Comparison of ENCODE assay signal across 8 cellular contexts in genomic region chr12:68686262-68686594, GRCh38. TPM values are rescaled to one million over a fixed set of nuclear protein-coding genes. Genes with fewer than 3 reads are reported as not detected.
DNase-seq lines count a peak whose midpoint lies in the region; ATAC-seq, FAIRE-seq and TF ChIP-seq lines count a peak whose summit lies in the region.

No MANE protein-coding gene starts in this region.

- peak overlapping the region; percentile 89 for H3K4me3 Mint-ChIP-seq in activated CD4-positive, alpha-beta T cell treated with anti-CD3 and anti-CD28 coated beads for 36 hours
- peak overlapping the region; percentile 95 for H3K4me3 Mint-ChIP-seq in activated T-helper 17 cell treated with anti-CD3 and anti-CD28 coated beads, Interleukin-2, amount 50 U/mL, for 72 hours

- H3K4me1 Mint-ChIP-seq in activated CD4-positive, alpha-beta T cell treated with anti-CD3 and anti-CD28 coated beads for 36 hours = peaks cover 34% of the 10 kb centered on the region
- peaks cover 11% of the 10 kb centered on the region for H3K4me1 Mint-ChIP-seq in activated T-helper 17 cell treated with anti-CD3 and anti-CD28 coated beads, Interleukin-2, amount 50 U/mL, for 72 hours

- H3K4me3 ChIP-seq in kidney (ENCODE audit: low read length in 2 of 2) = peak overlapping the region; percentile 97 to 99

- intact Hi-C loops in activated CD4-positive, alpha-beta T cell treated with anti-CD3 and anti-CD28 coated beads for 36 hours (cut with DNase I, micrococcal nuclease) = loop anchor here (1.0 to 10.0 kb wide), 15 partner anchors 11 to 1053 kb away; partner anchors contain the start of genes MDM1 (in 2 of the 2), RAP1B (in 2 of the 2), IL26 (in 1 of the 2) and MDM2 (in 1 of the 2)
- intact Hi-C loops in kidney (cut with DNase I) = no loop called here

- no peaks in the 10 kb centered on the region for H3K36me3 ChIP-seq in kidney (ENCODE audit: control insufficient read depth in 1 of 2, insufficient read depth in 2 of 2, low read length in 2 of 2)

- peaks cover 28% of the 10 kb centered on the region for H3K36me3 Mint-ChIP-seq in activated CD4-positive, alpha-beta T cell treated with anti-CD3 and anti-CD28 coated beads for 36 hours (ENCODE audit: low read depth)
- peaks cover 28% of the 10 kb centered on the region for H3K36me3 Mint-ChIP-seq in activated T-helper 17 cell treated with anti-CD3 and anti-CD28 coated beads, Interleukin-2, amount 50 U/mL, for 72 hours (ENCODE audit: low read depth)

- TF ChIP-seq CTCF in kidney (IDR thresholded peaks at IDR 0.05; ENCODE audit: borderline replicate concordance, extremely low read depth, insufficient read depth) = no peak

- H3K27ac Mint-ChIP-seq in activated CD4-positive, alpha-beta T cell treated with anti-CD3 and anti-CD28 coated beads for 36 hours = peak overlapping the region; percentile 97
- peak overlapping the region; percentile 97 for H3K27ac Mint-ChIP-seq in activated T-helper 17 cell treated with anti-CD3 and anti-CD28 coated beads, Interleukin-2, amount 50 U/mL, for 72 hours

- no peaks in the 10 kb centered on the region for H3K9me3 Mint-ChIP-seq in activated CD4-positive, alpha-beta T cell treated with anti-CD3 and anti-CD28 coated beads for 36 hours (ENCODE audit: low read depth)
- H3K9me3 Mint-ChIP-seq in activated T-helper 17 cell treated with anti-CD3 and anti-CD28 coated beads, Interleukin-2, amount 50 U/mL, for 72 hours = no peaks in the 10 kb centered on the region

- POLR2A ChIA-PET in activated CD4-positive, alpha-beta T cell treated with anti-CD3 and anti-CD28 coated beads for 36 hours (lab: Charles Lee) = no interaction called here

- H3K27ac ChIP-seq in kidney (ENCODE audit: low read depth in 2 of 2, low read length in 2 of 2) (peak overlapping the region; percentile 75 to 85), temporal lobe (ENCODE audit: low read depth, low read length) (peak overlapping the region; percentile 44)

- peak; percentile 7 for ATAC-seq in activated CD4-positive, alpha-beta T cell treated with anti-CD3 and anti-CD28 coated beads for 36 hours
- peak; percentile 1 for ATAC-seq in activated T-helper 17 cell treated with anti-CD3 and anti-CD28 coated beads, Interleukin-2, amount 50 U/mL, for 72 hours (replicated peaks)
- ATAC-seq in GM19328 (IDR thresholded peaks at IDR 0.05; ENCODE audit: unreplicated experiment) = no peak
- ATAC-seq in HG03045 (IDR thresholded peaks at IDR 0.05; ENCODE audit: unreplicated experiment) = no peak

- DNase-seq in activated CD4-positive, alpha-beta T cell treated with anti-CD3 and anti-CD28 coated beads for 36 hours = no peak
- no peak for DNase-seq in activated CD4-positive, alpha-beta T cell treated with anti-CD3 and anti-CD28 coated beads for 1 hour
- DNase-seq in kidney (no peak), middle frontal gyrus (ENCODE audit: extremely low spot score, low spot score) (no peak)

- no peaks in the 10 kb centered on the region for H3K27me3 Mint-ChIP-seq in activated CD4-positive, alpha-beta T cell treated with anti-CD3 and anti-CD28 coated beads for 36 hours
- H3K27me3 Mint-ChIP-seq in activated T-helper 17 cell treated with anti-CD3 and anti-CD28 coated beads, Interleukin-2, amount 50 U/mL, for 72 hours = no peaks in the 10 kb centered on the region

- peaks cover 4 to 7% of the 10 kb centered on the region in 2 donors for H3K4me1 ChIP-seq in kidney (ENCODE audit: control insufficient read depth in 1 of 2, insufficient read depth in 1 of 2, low read depth in 1 of 2, low read length in 2 of 2)

- no peaks in the 10 kb centered on the region for H3K9me3 ChIP-seq in kidney (ENCODE audit: control insufficient read depth in 1 of 2, low read length in 2 of 2)

- H3K9ac ChIP-seq in kidney (ENCODE audit: low read length in 2 of 2) = peak overlapping the region; percentile 50 to 53

- no peak for FAIRE-seq in kidney (lab: Jason Lieb, UNC)

- CTCF ChIA-PET in activated CD4-positive, alpha-beta T cell treated with anti-CD3 and anti-CD28 coated beads for 36 hours (lab: Charles Lee) = interaction anchor here (0.7 to 1.0 kb wide), 2 partner anchors 9 to 327 kb away, joined by 3 to 5 read pairs; no protein-coding TSS in a partner anchor

RNA-seq across cellular contexts. Expression of gene NUP107, which starts 0.6 kb away (rescaled TPM):
- 100 to 1,000 TPM; 136 to 142 TPM for total RNA-seq in activated CD4-positive, alpha-beta T cell treated with anti-CD3 and anti-CD28 coated beads for 36 hours
- 100 to 1,000 TPM; 106 to 134 TPM for total RNA-seq in activated T-helper 17 cell treated with anti-CD3 and anti-CD28 coated beads, Interleukin-2, amount 50 U/mL, for 72 hours
- total RNA-seq in kidney = 34.4 TPM
- 10.6 TPM for polyA plus RNA-seq in kidney (ENCODE audit: insufficient read depth, low read depth, low replicate concordance)
- total RNA-seq in temporal lobe = 49.4 TPM

RNA-seq across cellular contexts. Expression of gene SLC35E3, which starts 59.7 kb away (rescaled TPM):
- total RNA-seq in activated CD4-positive, alpha-beta T cell treated with anti-CD3 and anti-CD28 coated beads for 36 hours = 1 to 10 TPM; 3.5 to 5.1 TPM
- total RNA-seq in activated T-helper 17 cell treated with anti-CD3 and anti-CD28 coated beads, Interleukin-2, amount 50 U/mL, for 72 hours = 10 to 100 TPM; 12.3 to 12.6 TPM
- total RNA-seq in kidney = 8.7 TPM
- 7.7 TPM for polyA plus RNA-seq in kidney (ENCODE audit: insufficient read depth, low read depth, low replicate concordance)
- 5.7 TPM for total RNA-seq in temporal lobe

Comparison
In these comparisons a context has a peak if more than half of its experiments do, and no peak if none do; other contexts are left out.
1. ATAC-seq: peak in activated CD4-positive, alpha-beta T cell treated with anti-CD3 and anti-CD28 coated beads for 36 hours (single experiment) and activated T-helper 17 cell treated with anti-CD3 and anti-CD28 coated beads, Interleukin-2, amount 50 U/mL, for 72 hours (single experiment); none in GM19328 (single experiment) and HG03045 (single experiment).